Comparison of ENCODE assay signal across 8 cellular contexts in the genomic region with DNA sequence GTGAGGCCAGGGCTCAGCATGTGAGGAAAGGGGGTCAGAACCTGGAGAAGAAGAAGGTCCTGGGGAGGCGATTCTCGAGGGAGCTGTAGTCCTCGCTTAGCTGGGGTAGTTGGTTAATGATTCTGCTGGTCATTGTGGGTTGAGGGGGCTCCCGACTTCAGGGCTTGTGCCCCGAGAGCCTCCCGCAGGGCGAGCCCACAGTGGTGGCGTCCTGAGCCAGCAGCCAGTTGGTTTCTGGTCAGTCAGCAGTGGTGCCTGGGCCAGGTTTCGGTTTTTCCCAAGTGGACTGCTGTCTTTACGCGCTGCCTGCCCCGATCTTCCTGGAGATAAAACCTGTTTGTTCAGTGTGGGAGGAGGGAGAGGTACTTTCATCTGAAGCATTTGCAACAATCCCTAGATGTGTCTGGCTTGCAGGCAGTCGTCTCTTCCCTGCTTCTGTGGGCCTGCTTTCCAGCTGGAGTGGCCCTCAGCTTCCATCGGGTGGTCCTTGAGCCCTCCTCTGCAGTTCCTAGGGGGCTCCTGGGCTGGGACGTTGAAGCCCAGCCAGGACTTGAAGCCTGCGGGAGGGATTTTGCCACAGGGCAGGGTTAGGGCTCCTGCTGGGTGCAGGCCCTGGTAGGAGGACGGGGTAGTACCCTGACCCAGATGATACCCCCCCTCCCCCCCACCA. TPM values are rescaled to one million over a fixed set of nuclear protein-coding genes. Genes with fewer than 3 reads are reported as not detected.
DNase-seq lines count a peak whose midpoint lies in the region; ATAC-seq and TF ChIP-seq lines count a peak whose summit lies in the region.

No MANE protein-coding gene starts in this region.

- no peak overlapping the region for H3K27ac ChIP-seq in SJSA1

- H3K27me3 ChIP-seq in SJSA1 (replicated peaks) = no peaks in the 10 kb centered on the region

- no peak for TF ChIP-seq CTCF in fibroblast of pulmonary artery (IDR thresholded peaks at IDR 0.05; ENCODE audit: low read length, missing control alignments)

- no peak for ATAC-seq in HG03108 (IDR thresholded peaks at IDR 0.05; ENCODE audit: unreplicated experiment)

- H3K9me3 ChIP-seq in SJSA1 (replicated peaks) = no peaks in the 10 kb centered on the region

- peaks cover 32% of the 10 kb centered on the region for H3K4me1 ChIP-seq in SJSA1 (replicated peaks)

- H3K4me3 ChIP-seq in SJSA1 (peak overlapping the region; percentile 4), fibroblast of pulmonary artery (replicated peaks; ENCODE audit: low read depth, low read length) (peak overlapping the region; percentile 92)

- H3K36me3 ChIP-seq in SJSA1 = peaks cover 78% of the 10 kb centered on the region

- DNase-seq in ELF-1 (ENCODE audit: low read depth, low spot score) = peak; percentile 74
- peak in 1 of 2 experiments; percentile 44 for DNase-seq in SJSA1 (ENCODE audit: low read depth in 1 of 2, low spot score in 2 of 2)
- DNase-seq in fibroblast of pulmonary artery (ENCODE audit: low read depth) = no peak
- DNase-seq in renal cortical epithelial cell (ENCODE audit: low read depth) = peak; percentile 33
- no peak for DNase-seq in occipital lobe (lab: John Stamatoyannopoulos, UW)
- DNase-seq in NCI-H226 = no peak
- no peak for DNase-seq in anterior cingulate cortex (lab: John Stamatoyannopoulos, UW)

RNA-seq across cellular contexts. Expression of a gene that starts 3.2 kb away (rescaled TPM):
- total RNA-seq in SJSA1 (2014; rRNA removed; shearing (Covaris generic)) = 177 and 308 TPM in 2 replicates
- total RNA-seq in renal cortical epithelial cell = 67.7 and 134 TPM in 2 replicates
- 33.5 TPM for total RNA-seq in occipital lobe

RNA-seq across cellular contexts. Expression of a gene that starts 21.3 kb away (rescaled TPM):
- 1.1 and 2.3 TPM in 2 replicates for total RNA-seq in SJSA1 (2014; rRNA removed; shearing (Covaris generic))
- 0.50 and 0.87 TPM in 2 replicates for total RNA-seq in renal cortical epithelial cell
- total RNA-seq in occipital lobe = 99.5 TPM

RNA-seq across cellular contexts. Expression of a gene that starts 27.1 kb away (rescaled TPM):
- total RNA-seq in SJSA1 (2014; rRNA removed; shearing (Covaris generic)) = not detected in 2 replicates
- total RNA-seq in renal cortical epithelial cell = not detected in 2 replicates
- total RNA-seq in occipital lobe = 0.31 TPM

RNA-seq across cellular contexts. Expression of a gene that starts 40.3 kb away (rescaled TPM):
- total RNA-seq in SJSA1 (2014; rRNA removed; shearing (Covaris generic)) = not detected in 2 replicates
- total RNA-seq in renal cortical epithelial cell (not detected in 2 replicates), occipital lobe (not detected)

RNA-seq across cellular contexts. Expression of a gene that starts 49.6 kb away (rescaled TPM):
- 0.11 TPM in 1 of 2 replicates, not detected in the other for total RNA-seq in SJSA1 (2014; rRNA removed; shearing (Covaris generic))
- 6.2 and 48.4 TPM in 2 replicates for total RNA-seq in renal cortical epithelial cell
- total RNA-seq in occipital lobe = not detected

Comparison
In these comparisons a context has a peak if more than half of its experiments do, and no peak if none do; other contexts are left out.
1. DNase-seq: peak in ELF-1 (single experiment) and renal cortical epithelial cell (single experiment); none in fibroblast of pulmonary artery (single experiment), occipital lobe (single experiment), NCI-H226 (single experiment) and anterior cingulate cortex (0 of 58).
2. RNA of a gene that starts 21.3 kb away (total RNA-seq): 99.5 TPM in occipital lobe (single experiment); 1.1 to 2.3 TPM in SJSA1 and 0.50 to 0.87 TPM in renal cortical epithelial cell; every median in the first group is over 10 times any median in the second.